In the genomic region with DNA sequence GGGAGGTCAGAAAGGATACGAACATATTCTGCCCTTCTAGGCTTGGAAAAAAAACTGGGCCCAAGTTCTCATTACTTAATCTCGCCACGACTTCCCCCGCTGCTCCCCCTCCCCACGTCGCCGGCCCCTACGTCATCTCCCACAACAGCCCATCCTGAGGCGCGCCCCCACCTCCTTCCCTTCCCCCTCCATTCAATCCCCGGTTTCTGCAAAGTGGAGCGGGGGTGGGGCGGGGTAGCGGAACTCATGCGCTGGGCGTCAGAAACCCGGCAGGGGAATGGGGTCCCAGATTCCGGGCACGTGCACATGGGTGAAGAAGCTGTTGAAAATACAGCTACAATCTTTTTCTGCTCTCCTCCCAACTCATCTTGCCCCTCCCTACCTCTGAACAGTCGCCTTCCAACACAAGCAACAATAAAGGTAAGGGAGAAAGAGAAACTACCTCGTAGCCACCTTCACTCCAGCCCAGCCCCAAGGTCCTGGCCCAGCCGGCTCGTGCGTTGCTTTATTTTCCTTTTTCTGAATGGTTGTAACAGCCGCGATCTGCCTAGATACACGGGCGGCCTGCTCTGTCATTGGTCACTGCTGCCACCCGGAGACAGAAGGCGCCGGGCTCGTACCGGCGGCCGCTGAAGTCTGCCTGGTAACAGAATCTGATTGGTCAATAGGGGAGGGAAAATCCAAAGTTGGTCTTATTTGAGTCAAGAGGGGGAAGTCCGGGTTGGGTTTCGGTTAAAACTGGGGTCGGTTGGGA, we compare ENCODE assay signal across 8 cellular contexts. TPM values are rescaled to one million over a fixed set of nuclear protein-coding genes. Genes with fewer than 3 reads are reported as not detected.
DNase-seq lines count a peak whose midpoint lies in the region; ATAC-seq and TF ChIP-seq lines count a peak whose summit lies in the region.

A gene (minus strand): TSS at position 484 of the 754 bp plus-strand sequence. CDS start 932 bp downstream, outside the sequence.

- no peak for TF ChIP-seq CTCF in RWPE2 (IDR thresholded peaks at IDR 0.05; ENCODE audit: poor library complexity, severe bottlenecking)
- no peak for TF ChIP-seq CTCF in fibroblast of mammary gland (conservative IDR thresholded peaks at IDR 0.05; ENCODE audit: control insufficient read depth, insufficient read depth, low read depth, low read length)

- intact Hi-C loops in activated T-helper 2 cell treated with anti-CD3 and anti-CD28 coated beads, Interferon-gamma antibody, Interleukin-2, Interleukin-4, amounts not matched to agents 10 μg/mL and 5 μg/mL and 100 μg/mL, durations not matched to agents 14 hours and 24 hours and 36 hours (cut with micrococcal nuclease): loop anchor here (1.0 to 5.0 kb wide), 5 partner anchors 20 to 150 kb away; a partner anchor contains a TSS

- DNase-seq in EH (ENCODE audit: low read depth) (peak; percentile 98), H4 (ENCODE audit: low spot score) (peak; percentile 96), LoVo (ENCODE audit: low spot score) (peak; percentile 97), RWPE2 (ENCODE audit: low spot score) (peak; percentile 95), fibroblast of mammary gland (ENCODE audit: low read depth) (peak; percentile 96)
- peak; percentile 95 for DNase-seq in activated T-helper 2 cell treated with anti-CD3 and anti-CD28 coated beads, Interferon-gamma antibody, Interleukin-2, Interleukin-4, amounts not matched to agents 10 μg/mL and 5 μg/mL and 100 μg/mL, durations not matched to agents 14 hours and 24 hours and 36 hours (ENCODE audit: low spot score)
- DNase-seq in naive thymus-derived CD8-positive, alpha-beta T cell: peak; percentile 83 to 97 (median 94)
- DNase-seq in stimulated activated naive CD4-positive, alpha-beta T cell (lab: John Stamatoyannopoulos, UW): peak; percentile 83 to 96 (median 94)

- peaks cover 4% of the 10 kb centered on the region for H3K9me3 Mint-ChIP-seq in activated T-helper 2 cell treated with anti-CD3 and anti-CD28 coated beads, Interferon-gamma antibody, Interleukin-2, Interleukin-4, amounts not matched to agents 10 μg/mL and 5 μg/mL and 100 μg/mL, durations not matched to agents 14 hours and 24 hours and 36 hours
- peaks cover 0 to 2% (median 0%) of the 10 kb centered on the region in 9 donors for H3K9me3 Mint-ChIP-seq in naive thymus-derived CD8-positive, alpha-beta T cell

- no peaks in the 10 kb centered on the region for H3K27me3 Mint-ChIP-seq in activated T-helper 2 cell treated with anti-CD3 and anti-CD28 coated beads, Interferon-gamma antibody, Interleukin-2, Interleukin-4, amounts not matched to agents 10 μg/mL and 5 μg/mL and 100 μg/mL, durations not matched to agents 14 hours and 24 hours and 36 hours (ENCODE audit: low read depth)
- no peaks in the 10 kb centered on the region for H3K27me3 Mint-ChIP-seq in naive thymus-derived CD8-positive, alpha-beta T cell

- peaks cover 2% of the 10 kb centered on the region for H3K9me3 ChIP-seq in RWPE2 (ENCODE audit: severe bottlenecking)

- H3K36me3 Mint-ChIP-seq in activated T-helper 2 cell treated with anti-CD3 and anti-CD28 coated beads, Interferon-gamma antibody, Interleukin-2, Interleukin-4, amounts not matched to agents 10 μg/mL and 5 μg/mL and 100 μg/mL, durations not matched to agents 14 hours and 24 hours and 36 hours (ENCODE audit: low read depth): peaks cover 43% of the 10 kb centered on the region
- peaks cover 0 to 40% (median 4%) of the 10 kb centered on the region in 3 donors for H3K36me3 Mint-ChIP-seq in naive thymus-derived CD8-positive, alpha-beta T cell

- H3K4me3 Mint-ChIP-seq in activated T-helper 2 cell treated with anti-CD3 and anti-CD28 coated beads, Interferon-gamma antibody, Interleukin-2, Interleukin-4, amounts not matched to agents 10 μg/mL and 5 μg/mL and 100 μg/mL, durations not matched to agents 14 hours and 24 hours and 36 hours (ENCODE audit: low read depth): peak within 1 kb of the TSS; percentile 94
- peak within 1 kb of the TSS; percentile 91 to 99 (median 96) for H3K4me3 Mint-ChIP-seq in naive thymus-derived CD8-positive, alpha-beta T cell

- H3K4me3 ChIP-seq in RWPE2 (ENCODE audit: severe bottlenecking) (peak within 1 kb of the TSS; percentile 58), fibroblast of mammary gland (ENCODE audit: control insufficient read depth, low read depth, low read length) (peak within 1 kb of the TSS; percentile 88)

- H3K27ac Mint-ChIP-seq in activated T-helper 2 cell treated with anti-CD3 and anti-CD28 coated beads, Interferon-gamma antibody, Interleukin-2, Interleukin-4, amounts not matched to agents 10 μg/mL and 5 μg/mL and 100 μg/mL, durations not matched to agents 14 hours and 24 hours and 36 hours: peak within 1 kb of the TSS; percentile 99
- H3K27ac Mint-ChIP-seq in naive thymus-derived CD8-positive, alpha-beta T cell: peak within 1 kb of the TSS; percentile 98 to 99 (median 99)

- peak within 1 kb of the TSS; percentile 59 for H3K27ac ChIP-seq in RWPE2 (ENCODE audit: poor library complexity, severe bottlenecking)

- POLR2A ChIA-PET in naive thymus-derived CD8-positive, alpha-beta T cell (lab: Charles Lee): interaction anchor here (1.0 to 1.6 kb wide), 6 partner anchors 19 to 65 kb away, joined by 3 to 9 read pairs (median 4); a partner anchor contains a TSS

- H3K4me1 ChIP-seq in RWPE2 (ENCODE audit: insufficient read depth, poor library complexity, severe bottlenecking): peaks cover 6% of the 10 kb centered on the region

- H3K36me3 ChIP-seq in RWPE2 (ENCODE audit: low read depth): peaks cover 26% of the 10 kb centered on the region

- ATAC-seq in RWPE2 (ENCODE audit: low read depth): peak; percentile 97
- ATAC-seq in naive thymus-derived CD8-positive, alpha-beta T cell: peak; percentile 92 to 96

- peaks cover 29% of the 10 kb centered on the region for H3K4me1 Mint-ChIP-seq in activated T-helper 2 cell treated with anti-CD3 and anti-CD28 coated beads, Interferon-gamma antibody, Interleukin-2, Interleukin-4, amounts not matched to agents 10 μg/mL and 5 μg/mL and 100 μg/mL, durations not matched to agents 14 hours and 24 hours and 36 hours (ENCODE audit: low read depth)
- peaks cover 15 to 42% (median 39%) of the 10 kb centered on the region in 4 donors for H3K4me1 Mint-ChIP-seq in naive thymus-derived CD8-positive, alpha-beta T cell

- H3K27me3 ChIP-seq in RWPE2 (ENCODE audit: insufficient read depth, poor library complexity, severe bottlenecking): no peaks in the 10 kb centered on the region

RNA-seq across cellular contexts. Expression of the gene that starts here (rescaled TPM):
- 49.6 and 49.7 TPM in 2 replicates for total RNA-seq in H4 (2014; rRNA removed; shearing (Covaris generic))
- 68.9 and 85.5 TPM in 2 replicates for total RNA-seq in activated T-helper 2 cell treated with anti-CD3 and anti-CD28 coated beads, Interferon-gamma antibody, Interleukin-2, Interleukin-4, amounts not matched to agents 10 μg/mL and 5 μg/mL and 100 μg/mL, durations not matched to agents 14 hours and 24 hours and 36 hours
- 10 to 100 TPM; 64.5 to 68.3 TPM for total RNA-seq in naive thymus-derived CD8-positive, alpha-beta T cell
- 10 to 100 TPM; 22.8 to 38.8 (median 23.9) TPM for polyA plus RNA-seq in naive thymus-derived CD8-positive, alpha-beta T cell

Comparison
In these comparisons a context has a peak if more than half of its experiments do, and no peak if none do; other contexts are left out.
1. Peak in every context shown above with its lines: DNase-seq, ATAC-seq, H3K4me3 ChIP-seq and H3K27ac ChIP-seq.